Comparison of ENCODE assay signal across 19 cellular contexts in genomic region chr14:98937712-98938505, GRCh38.
DNase-seq lines count a peak whose midpoint lies in the region; ATAC-seq and TF ChIP-seq lines count a peak whose summit lies in the region.
"Had no signal": no experiment of that assay in that cellular context is flagged by ENCODE, and none has a peak within 500 bp of the region (broad histone marks: within the 10 kb centered on the region; RNA-seq: fewer than 3 reads in every experiment).

No MANE protein-coding gene starts in this region.

- peaks cover 68% of the 10 kb centered on the region for H3K4me1 Mint-ChIP-seq in activated naive CD8-positive, alpha-beta T cell treated with anti-CD3 and anti-CD28 coated beads, Interleukin-2, amount 50 U/mL, for 24 hours
- no peaks in the 10 kb centered on the region; the same call in 2 of the 3 replicates for H3K4me1 Mint-ChIP-seq in GM23338

- no peaks in the 10 kb centered on the region for H3K9me3 ChIP-seq in left ventricle myocardium inferior (replicated peaks)
- H3K9me3 ChIP-seq: MG63 had no signal

- intact Hi-C loops in sciatic nerve (cut with DNase I), result no loop called here
- intact Hi-C loops in left ventricle myocardium inferior (cut with micrococcal nuclease), result no loop called here

- H3K27ac ChIP-seq in left ventricle myocardium inferior (replicated peaks), result no peak overlapping the region
- no peak overlapping the region for H3K27ac ChIP-seq in GM23338 (ENCODE audit: low read depth)
- H3K27ac ChIP-seq: HL-60 had no signal

- H3K4me1 ChIP-seq in left ventricle myocardium inferior (no peaks in the 10 kb centered on the region), GM23338 (ENCODE audit: insufficient read depth) (no peaks in the 10 kb centered on the region)

- H3K27me3 Mint-ChIP-seq in activated naive CD8-positive, alpha-beta T cell treated with anti-CD3 and anti-CD28 coated beads, Interleukin-2, amount 50 U/mL, for 24 hours, result no peaks in the 10 kb centered on the region
- peaks cover 7% of the 10 kb centered on the region for H3K27me3 Mint-ChIP-seq in GM23338 (ENCODE audit: insufficient read depth, low read depth, poor library complexity)

- H3K79me2 ChIP-seq in GM23338 (replicated peaks; ENCODE audit: insufficient read depth), result no peaks in the 10 kb centered on the region

- H4K20me1 ChIP-seq in GM23338 (replicated peaks; ENCODE audit: insufficient read depth), result no peaks in the 10 kb centered on the region

- H3K27me3 ChIP-seq in left ventricle myocardium inferior (ENCODE audit: low read depth), result peaks cover 65% of the 10 kb centered on the region
- no peaks in the 10 kb centered on the region for H3K27me3 ChIP-seq in GM23338 (ENCODE audit: insufficient read depth)
- H3K27me3 ChIP-seq: MG63 had no signal

- peaks cover 12% of the 10 kb centered on the region for H3K36me3 Mint-ChIP-seq in activated naive CD8-positive, alpha-beta T cell treated with anti-CD3 and anti-CD28 coated beads, Interleukin-2, amount 50 U/mL, for 24 hours (ENCODE audit: low read depth)
- H3K36me3 Mint-ChIP-seq in GM23338 (ENCODE audit: low read depth), result no peaks in the 10 kb centered on the region

- H3K9me2 ChIP-seq in GM23338 (ENCODE audit: insufficient read depth), result no peaks in the 10 kb centered on the region

- no peak overlapping the region for H3K4me2 ChIP-seq in GM23338

- H3K4me3 ChIP-seq in left ventricle myocardium inferior (no peak overlapping the region), GM23338 (no peak overlapping the region)
- H3K4me3 ChIP-seq: MG63 had no signal

- no peak overlapping the region for H3K4me3 Mint-ChIP-seq in activated naive CD8-positive, alpha-beta T cell treated with anti-CD3 and anti-CD28 coated beads, Interleukin-2, amount 50 U/mL, for 24 hours
- H3K4me3 Mint-ChIP-seq in GM23338, result no peak overlapping the region

- no peak for TF ChIP-seq CTCF in left ventricle myocardium inferior (IDR thresholded peaks at IDR 0.05; ENCODE audit: borderline replicate concordance)
- TF ChIP-seq CTCF in GM23338 (conservative IDR thresholded peaks at IDR 0.05; ENCODE audit: low read depth in 2 of 2), result no peak

- H3F3A ChIP-seq in GM23338 (replicated peaks; ENCODE audit: low read depth), result no peaks in the 10 kb centered on the region

- H3K36me3 ChIP-seq in left ventricle myocardium inferior (no peaks in the 10 kb centered on the region), GM23338 (ENCODE audit: insufficient read depth) (no peaks in the 10 kb centered on the region)
- H3K36me3 ChIP-seq: MG63 had no signal

- H3K9me3 Mint-ChIP-seq in activated naive CD8-positive, alpha-beta T cell treated with anti-CD3 and anti-CD28 coated beads, Interleukin-2, amount 50 U/mL, for 24 hours, result peaks cover 16% of the 10 kb centered on the region
- H3K9me3 Mint-ChIP-seq in GM23338, result no peaks in the 10 kb centered on the region; the same call in 2 of the 3 replicates

- ATAC-seq in activated naive CD8-positive, alpha-beta T cell treated with anti-CD3 and anti-CD28 coated beads, Interleukin-2, amount 50 U/mL, for 24 hours, result peak; percentile 37
- ATAC-seq in sciatic nerve, result no peak
- ATAC-seq in GM23338, result no peak
- ATAC-seq in HG02759 (IDR thresholded peaks at IDR 0.05; ENCODE audit: unreplicated experiment), result no peak

- no peak overlapping the region for H2AFZ ChIP-seq in GM23338

- no peak overlapping the region for H3K27ac Mint-ChIP-seq in activated naive CD8-positive, alpha-beta T cell treated with anti-CD3 and anti-CD28 coated beads, Interleukin-2, amount 50 U/mL, for 24 hours
- H3K27ac Mint-ChIP-seq in GM23338, result no peak overlapping the region

- peak; percentile 53 for DNase-seq in activated effector memory CD4-positive, alpha-beta T cell treated with anti-CD3 and anti-CD28 coated beads, Interleukin-2, amount 50 U/mL, for 16 hours
- no peak for DNase-seq in activated effector memory CD4-positive, alpha-beta T cell treated with Interleukin-2 at 50 U/mL for 16 hours
- DNase-seq in M059J (ENCODE audit: low read depth), result peak; percentile 30
- DNase-seq in activated naive CD8-positive, alpha-beta T cell treated with anti-CD3 and anti-CD28 coated beads, Interleukin-2, amount 50 U/mL, for 24 hours, result no peak
- peak; percentile 44 for DNase-seq in sciatic nerve (ENCODE audit: low spot score)
- DNase-seq in left ventricle myocardium inferior, result no peak
- DNase-seq in GM23338 (ENCODE audit: low spot score), result no peak
- DNase-seq: 8988T, C1 segment of cervical spinal cord, DMS79 treated with DMSO at 0.1 percent for 48 hours, GDM1, KG1, MG63, NCI-H1930, NCI-H2171, NCI-H774, SHP77 treated with DMSO at 0.1 percent for 48 hours had no signal

TF ChIP-seq in GM23338, 12 proteins besides CTCF, POLR2A, EP300 and RAD21:
- TF ChIP-seq ZNF331 (CRISPR knock-in tag; IDR thresholded peaks at IDR 0.05; ENCODE audit: low read depth) (no peak), NANOG (IDR thresholded peaks at IDR 0.05; ENCODE audit: borderline replicate concordance) (no peak), CREB1 (CRISPR knock-in tag; IDR thresholded peaks at IDR 0.05; ENCODE audit: low read depth) (no peak), EZH2 (IDR thresholded peaks at IDR 0.05; ENCODE audit: low read depth, unreplicated experiment) (no peak), REST (IDR thresholded peaks at IDR 0.05; ENCODE audit: unreplicated experiment) (no peak), ZNF114 (CRISPR knock-in tag; IDR thresholded peaks at IDR 0.05) (no peak), STAT1 (IDR thresholded peaks at IDR 0.05; ENCODE audit: unreplicated experiment) (no peak)

Comparison
In these comparisons a context has a peak if more than half of its experiments do, and no peak if none do; other contexts are left out.
1. DNase-seq: peak in activated effector memory CD4-positive, alpha-beta T cell treated with anti-CD3 and anti-CD28 coated beads, Interleukin-2, amount 50 U/mL, for 16 hours (single experiment), M059J (single experiment) and sciatic nerve (single experiment); none in activated effector memory CD4-positive, alpha-beta T cell treated with Interleukin-2 at 50 U/mL for 16 hours (single experiment), activated naive CD8-positive, alpha-beta T cell treated with anti-CD3 and anti-CD28 coated beads, Interleukin-2, amount 50 U/mL, for 24 hours (single experiment), left ventricle myocardium inferior (single experiment) and GM23338 (single experiment).